In genomic region chr2:236207472-236207871, GRCh38 we compare ENCODE assay signal across 38 cellular contexts. TPM values are rescaled to one million over a fixed set of nuclear protein-coding genes. Genes with fewer than 3 reads are reported as not detected.
"Had no signal": no experiment of that assay in that cellular context is flagged by ENCODE, and none has a peak within 500 bp of the region (broad histone marks: within the 10 kb centered on the region; RNA-seq: fewer than 3 reads in every experiment).

No MANE protein-coding gene starts in this region.

- H3K4me1 ChIP-seq: body of pancreas, breast epithelium had no signal

- H3K9me3 Mint-ChIP-seq: activated CD4-positive, alpha-beta T cell treated with anti-CD3 and anti-CD28 coated beads, Interleukin-2, amount 10 ng/mL, durations not matched to agents 24 days and 14 days; activated naive CD4-positive, alpha-beta T cell treated with anti-CD3 and anti-CD28 coated beads, Interleukin-2, amount 10 ng/mL, durations not matched to agents 7 days and 5 days; activated naive CD4-positive, alpha-beta T cell treated with anti-CD3 and anti-CD28 coated beads, Interleukin-2, amount 50 U/mL, for 24 hours; activated naive CD8-positive, alpha-beta T cell treated with anti-CD3 and anti-CD28 coated beads, Interleukin-2, amount 50 U/mL, for 24 hours; activated T-helper 1 cell treated with anti-CD3 and anti-CD28 coated beads, Interleukin-12 subunit alpha, Interleukin-12 subunit beta, Interleukin-2, Interleukin-4 antibody, amounts not matched to agents 30 ng/mL and 10 ng/mL and 1 ng/mL, durations not matched to agents 14 hours and 24 hours and 36 hours; T-helper 1 cell treated with Interleukin-12 subunit alpha and Interleukin-12 subunit beta and Interleukin-4 antibody, amounts not matched to agents 30 μg/mL and 1 μg/mL, for 36 hours; T-helper 2 cell treated with Interferon-gamma antibody and Interleukin-4, amounts not matched to agents 5 μg/mL and 100 μg/mL, for 36 hours had no signal

- H3K36me3 Mint-ChIP-seq: activated CD4-positive, alpha-beta memory T cell treated with anti-CD3 and anti-CD28 coated beads for 36 hours; activated naive CD4-positive, alpha-beta T cell treated with anti-CD3 and anti-CD28 coated beads, Interleukin-2, amount 10 ng/mL, durations not matched to agents 7 days and 5 days; activated naive CD4-positive, alpha-beta T cell treated with anti-CD3 and anti-CD28 coated beads, Interleukin-2, amount 50 U/mL, for 24 hours; activated naive CD8-positive, alpha-beta T cell; activated naive CD8-positive, alpha-beta T cell treated with anti-CD3 and anti-CD28 coated beads, Interleukin-2, amount 10 ng/mL, durations not matched to agents 7 days and 5 days had no signal

- ATAC-seq: activated CD8-positive, alpha-beta T cell treated with anti-CD3 and anti-CD28 coated beads for 36 hours; activated naive CD8-positive, alpha-beta T cell treated with anti-CD3 and anti-CD28 coated beads, Interleukin-2, amount 50 U/mL, for 24 hours; activated T-cell treated with anti-CD3 and anti-CD28 coated beads, Interleukin-2, amount 50 U/mL, for 4 hours; activated T-cell treated with anti-CD3 and anti-CD28 coated beads, Interleukin-2, amount 50 U/mL, for 72 hours; activated T-helper 17 cell treated with anti-CD3 and anti-CD28 coated beads, Interleukin-2, amount 50 U/mL, for 72 hours; body of pancreas had no signal

- H3K36me3 ChIP-seq: brain microvascular endothelial cell, breast epithelium had no signal

- H3K27me3 Mint-ChIP-seq: activated B cell treated with CpG ODN at 0.5 μM for 24 hours; activated CD4-positive, alpha-beta T cell treated with anti-CD3 and anti-CD28 coated beads, Interleukin-2, amount 10 ng/mL, durations not matched to agents 24 days and 14 days; activated naive CD4-positive, alpha-beta T cell treated with anti-CD3 and anti-CD28 coated beads, Interleukin-2, amount 10 ng/mL, durations not matched to agents 7 days and 5 days had no signal

- DNase-seq: activated B cell treated with CpG ODN at 0.5 μM for 24 hours; activated CD4-positive, alpha-beta memory T cell treated with anti-CD3 and anti-CD28 coated beads for 36 hours; activated CD4-positive, alpha-beta T cell treated with anti-CD3 and anti-CD28 coated beads for 4 hours; activated CD4-positive, alpha-beta T cell treated with anti-CD3 and anti-CD28 coated beads, Interleukin-2, amount 10 ng/mL, durations not matched to agents 24 days and 14 days; activated CD4-positive, alpha-beta T cell treated with anti-CD3 and anti-CD28 coated beads, Interleukin-2, amount 50 U/mL, for 1 hour; activated CD4-positive, alpha-beta T cell treated with anti-CD3 and anti-CD28 coated beads, Interleukin-2, amount 50 U/mL, for 4 hours; activated CD4-positive, CD25-positive, alpha-beta regulatory T cell treated with anti-CD3 and anti-CD28 coated beads, Interleukin-2, amount 50 U/mL, for 72 hours; activated CD8-positive, alpha-beta memory T cell treated with anti-CD3 and anti-CD28 coated beads, Interleukin-2, amount 50 U/mL, for 4 hours; activated CD8-positive, alpha-beta T cell treated with anti-CD3 and anti-CD28 coated beads for 36 hours; activated effector memory CD4-positive, alpha-beta T cell treated with anti-CD3 and anti-CD28 coated beads, Interleukin-2, amount 50 U/mL, for 16 hours; activated gamma-delta T cell treated with Interleukin-2 at 50 U/mL for 16 hours; activated naive CD4-positive, alpha-beta T cell treated with anti-CD3 and anti-CD28 coated beads, Interleukin-2, amount 10 ng/mL, durations not matched to agents 7 days and 5 days; activated naive CD4-positive, alpha-beta T cell treated with Interleukin-2 at 50 U/mL for 16 hours; activated naive CD8-positive, alpha-beta T cell treated with anti-CD3 and anti-CD28 coated beads, Interleukin-2, amount 10 ng/mL, durations not matched to agents 7 days and 5 days; activated naive CD8-positive, alpha-beta T cell treated with anti-CD3 and anti-CD28 coated beads, Interleukin-2, amount 50 U/mL, for 24 hours; activated T-cell treated with anti-CD3 and anti-CD28 coated beads for 4 hours; activated T-cell treated with anti-CD3 and anti-CD28 coated beads, Interleukin-2, amount 50 U/mL, for 1 hour; activated T-cell treated with anti-CD3 and anti-CD28 coated beads, Interleukin-2, amount 50 U/mL, for 4 hours; activated T-cell treated with anti-CD3 and anti-CD28 coated beads, Interleukin-2, amount 50 U/mL, for 72 hours; aorta; body of pancreas; brain microvascular endothelial cell; central memory CD4-positive, alpha-beta T cell; SW 1271; T-helper 1 cell; T-helper 2 cell; T-helper 9 cell had no signal

- H3K27ac Mint-ChIP-seq: activated B cell treated with CpG ODN at 0.5 μM for 24 hours; activated CD4-positive, alpha-beta memory T cell treated with anti-CD3 and anti-CD28 coated beads for 36 hours; activated CD4-positive, alpha-beta T cell treated with anti-CD3 and anti-CD28 coated beads, Interleukin-2, amount 10 ng/mL, durations not matched to agents 24 days and 14 days; activated CD8-positive, alpha-beta T cell treated with anti-CD3 and anti-CD28 coated beads for 36 hours; activated naive CD4-positive, alpha-beta T cell treated with anti-CD3 and anti-CD28 coated beads, Interleukin-2, amount 10 ng/mL, durations not matched to agents 7 days and 5 days; activated naive CD4-positive, alpha-beta T cell treated with anti-CD3 and anti-CD28 coated beads, Interleukin-2, amount 50 U/mL, for 24 hours; activated naive CD8-positive, alpha-beta T cell; activated naive CD8-positive, alpha-beta T cell treated with anti-CD3 and anti-CD28 coated beads, Interleukin-2, amount 10 ng/mL, durations not matched to agents 7 days and 5 days; activated naive CD8-positive, alpha-beta T cell treated with anti-CD3 and anti-CD28 coated beads, Interleukin-2, amount 50 U/mL, for 24 hours; activated T-cell treated with anti-CD3 and anti-CD28 coated beads, Interleukin-2, amount 50 U/mL, for 72 hours; activated T-helper 1 cell treated with anti-CD3 and anti-CD28 coated beads, Interleukin-12 subunit alpha, Interleukin-12 subunit beta, Interleukin-2, Interleukin-4 antibody, amounts not matched to agents 30 ng/mL and 10 ng/mL and 1 ng/mL, durations not matched to agents 14 hours and 24 hours and 36 hours; activated T-helper 17 cell treated with anti-CD3 and anti-CD28 coated beads, Interleukin-2, amount 50 U/mL, for 72 hours; T-helper 1 cell treated with Interleukin-12 subunit alpha and Interleukin-12 subunit beta and Interleukin-4 antibody, amounts not matched to agents 30 μg/mL and 1 μg/mL, for 36 hours; T-helper 2 cell treated with Interferon-gamma antibody and Interleukin-4, amounts not matched to agents 5 μg/mL and 100 μg/mL, for 36 hours had no signal

- H3K27ac ChIP-seq: body of pancreas, brain microvascular endothelial cell, breast epithelium, VCaP had no signal

- H3K27me3 ChIP-seq: body of pancreas, brain microvascular endothelial cell had no signal

- H3K4me3 ChIP-seq: body of pancreas, breast epithelium had no signal

- H3K4me1 Mint-ChIP-seq: activated B cell treated with CpG ODN at 0.5 μM for 24 hours; activated CD4-positive, alpha-beta T cell treated with anti-CD3 and anti-CD28 coated beads, Interleukin-2, amount 10 ng/mL, durations not matched to agents 24 days and 14 days; activated naive CD4-positive, alpha-beta T cell treated with anti-CD3 and anti-CD28 coated beads, Interleukin-2, amount 10 ng/mL, durations not matched to agents 7 days and 5 days; activated naive CD4-positive, alpha-beta T cell treated with anti-CD3 and anti-CD28 coated beads, Interleukin-2, amount 50 U/mL, for 24 hours; activated naive CD8-positive, alpha-beta T cell treated with anti-CD3 and anti-CD28 coated beads, Interleukin-2, amount 10 ng/mL, durations not matched to agents 7 days and 5 days; activated naive CD8-positive, alpha-beta T cell treated with anti-CD3 and anti-CD28 coated beads, Interleukin-2, amount 50 U/mL, for 24 hours; activated T-helper 17 cell treated with anti-CD3 and anti-CD28 coated beads, Interleukin-2, amount 50 U/mL, for 72 hours had no signal

- H3K4me3 Mint-ChIP-seq: activated B cell treated with CpG ODN at 0.5 μM for 24 hours; activated CD4-positive, alpha-beta memory T cell treated with anti-CD3 and anti-CD28 coated beads for 36 hours; activated CD4-positive, alpha-beta T cell treated with anti-CD3 and anti-CD28 coated beads, Interleukin-2, amount 10 ng/mL, durations not matched to agents 24 days and 14 days; activated CD8-positive, alpha-beta T cell treated with anti-CD3 and anti-CD28 coated beads for 36 hours; activated naive CD4-positive, alpha-beta T cell treated with anti-CD3 and anti-CD28 coated beads, Interleukin-2, amount 10 ng/mL, durations not matched to agents 7 days and 5 days; activated naive CD4-positive, alpha-beta T cell treated with anti-CD3 and anti-CD28 coated beads, Interleukin-2, amount 50 U/mL, for 24 hours; activated naive CD8-positive, alpha-beta T cell; activated naive CD8-positive, alpha-beta T cell treated with anti-CD3 and anti-CD28 coated beads, Interleukin-2, amount 10 ng/mL, durations not matched to agents 7 days and 5 days; activated naive CD8-positive, alpha-beta T cell treated with anti-CD3 and anti-CD28 coated beads, Interleukin-2, amount 50 U/mL, for 24 hours; activated T-cell treated with anti-CD3 and anti-CD28 coated beads, Interleukin-2, amount 50 U/mL, for 4 hours; activated T-cell treated with anti-CD3 and anti-CD28 coated beads, Interleukin-2, amount 50 U/mL, for 72 hours; activated T-helper 1 cell treated with anti-CD3 and anti-CD28 coated beads, Interleukin-12 subunit alpha, Interleukin-12 subunit beta, Interleukin-2, Interleukin-4 antibody, amounts not matched to agents 30 ng/mL and 10 ng/mL and 1 ng/mL, durations not matched to agents 14 hours and 24 hours and 36 hours; activated T-helper 17 cell treated with anti-CD3 and anti-CD28 coated beads, Interleukin-2, amount 50 U/mL, for 72 hours; T-helper 1 cell treated with Interleukin-12 subunit alpha and Interleukin-12 subunit beta and Interleukin-4 antibody, amounts not matched to agents 30 μg/mL and 1 μg/mL, for 36 hours; T-helper 2 cell treated with Interferon-gamma antibody and Interleukin-4, amounts not matched to agents 5 μg/mL and 100 μg/mL, for 36 hours had no signal

RNA-seq across cellular contexts. Expression of gene GBX2, which starts 39.3 kb away (rescaled TPM):
- total RNA-seq: activated B cell treated with CpG ODN at 0.5 μM for 24 hours; activated CD4-positive, alpha-beta memory T cell treated with anti-CD3 and anti-CD28 coated beads for 36 hours; activated CD4-positive, alpha-beta T cell treated with anti-CD3 and anti-CD28 coated beads, Interleukin-2, amount 10 ng/mL, durations not matched to agents 24 days and 14 days; activated CD8-positive, alpha-beta memory T cell treated with anti-CD3 and anti-CD28 coated beads for 36 hours; activated CD8-positive, alpha-beta T cell treated with anti-CD3 and anti-CD28 coated beads for 36 hours; activated naive CD8-positive, alpha-beta T cell treated with anti-CD3 and anti-CD28 coated beads, Interleukin-2, amount 10 ng/mL, durations not matched to agents 7 days and 5 days; activated T-cell treated with anti-CD3 and anti-CD28 coated beads, Interleukin-2, amount 50 U/mL, for 4 hours; activated T-cell treated with anti-CD3 and anti-CD28 coated beads, Interleukin-2, amount 50 U/mL, for 72 hours; activated T-helper 1 cell treated with anti-CD3 and anti-CD28 coated beads, Interleukin-12 subunit alpha, Interleukin-12 subunit beta, Interleukin-2, Interleukin-4 antibody, amounts not matched to agents 30 ng/mL and 10 ng/mL and 1 ng/mL, durations not matched to agents 14 hours and 24 hours and 36 hours; activated T-helper 17 cell treated with anti-CD3 and anti-CD28 coated beads, Interleukin-2, amount 50 U/mL, for 72 hours; aorta; body of pancreas; breast epithelium; cardiac septum had no signal

RNA-seq across cellular contexts. Expression of gene ASB18, which starts 56.7 kb away (rescaled TPM):
- total RNA-seq: activated B cell treated with CpG ODN at 0.5 μM for 24 hours; activated CD4-positive, alpha-beta memory T cell treated with anti-CD3 and anti-CD28 coated beads for 36 hours; activated CD4-positive, alpha-beta T cell treated with anti-CD3 and anti-CD28 coated beads, Interleukin-2, amount 10 ng/mL, durations not matched to agents 24 days and 14 days; activated CD8-positive, alpha-beta memory T cell treated with anti-CD3 and anti-CD28 coated beads for 36 hours; activated CD8-positive, alpha-beta T cell treated with anti-CD3 and anti-CD28 coated beads for 36 hours; activated naive CD8-positive, alpha-beta T cell treated with anti-CD3 and anti-CD28 coated beads, Interleukin-2, amount 10 ng/mL, durations not matched to agents 7 days and 5 days; activated T-cell treated with anti-CD3 and anti-CD28 coated beads, Interleukin-2, amount 50 U/mL, for 4 hours; activated T-cell treated with anti-CD3 and anti-CD28 coated beads, Interleukin-2, amount 50 U/mL, for 72 hours; activated T-helper 1 cell treated with anti-CD3 and anti-CD28 coated beads, Interleukin-12 subunit alpha, Interleukin-12 subunit beta, Interleukin-2, Interleukin-4 antibody, amounts not matched to agents 30 ng/mL and 10 ng/mL and 1 ng/mL, durations not matched to agents 14 hours and 24 hours and 36 hours; activated T-helper 17 cell treated with anti-CD3 and anti-CD28 coated beads, Interleukin-2, amount 50 U/mL, for 72 hours; aorta; astrocyte; body of pancreas; breast epithelium had no signal
